In genomic region chr22:46514592-46515207, GRCh38 we compare ENCODE assay signal across 11 cellular contexts. TPM values are rescaled to one million over a fixed set of nuclear protein-coding genes. Genes with fewer than 3 reads are reported as not detected.
DNase-seq lines count a peak whose midpoint lies in the region; ATAC-seq, FAIRE-seq and TF ChIP-seq lines count a peak whose summit lies in the region.
"Had no signal": no experiment of that assay in that cellular context is flagged by ENCODE, and none has a peak within 500 bp of the region (broad histone marks: within the 10 kb centered on the region; RNA-seq: fewer than 3 reads in every experiment).

No MANE protein-coding gene starts in this region.

- POLR2A ChIA-PET in K562 (lab: Yijun Ruan, JAX), result no interaction called here

- no peaks in the 10 kb centered on the region for H4K20me1 ChIP-seq in K562 (replicated peaks; ENCODE audit: control insufficient read depth, insufficient read depth, low read length)

- CTCF ChIA-PET in K562 (lab: Yijun Ruan, JAX; ENCODE audit: low intra/inter-chr PET ratio), result no interaction called here

- no peak for TF ChIP-seq RAD21 in K562 (CRISPR knock-in tag; conservative IDR thresholded peaks at IDR 0.05 in 1 of 2, IDR thresholded peaks at IDR 0.05 in 1 of 2)

- in situ Hi-C loops in K562 (cut with MboI), result no loop called here

- BruUV-seq in K562 (replicated peaks; lab: Mats Ljungman, UMichigan), result no TSS peak

- H3K79me2 ChIP-seq in K562 (ENCODE audit: control insufficient read depth, insufficient read depth, low read length), result no peaks in the 10 kb centered on the region

- no peak for TF ChIP-seq POLR2A in K562 (conservative IDR thresholded peaks at IDR 0.05)

- H3K36me3 ChIP-seq in HUES64 (ENCODE audit: insufficient read depth, low read length), result no peaks in the 10 kb centered on the region
- no peaks in the 10 kb centered on the region for H3K36me3 ChIP-seq in K562 (ENCODE audit: control insufficient read depth, insufficient read depth, low read length)

- no peak for TF ChIP-seq EP300 in K562 (IDR thresholded peaks at IDR 0.05; ENCODE audit: low read length)

- H3K27me3 ChIP-seq in HUES64 (ENCODE audit: insufficient read depth, low read length) (no peaks in the 10 kb centered on the region), K562 (ENCODE audit: control insufficient read depth in 2 of 2, insufficient read depth in 2 of 2, low read length in 2 of 2) (peaks cover 13 to 72% of the 10 kb centered on the region in 2 experiments; a peak in 4 of 5 replicates)

- H3K4me3 ChIP-seq in HUES64 (ENCODE audit: low read length) (no peak overlapping the region), K562 (no peak overlapping the region)
- H3K4me3 ChIP-seq: psoas muscle had no signal

- peak overlapping the region; percentile 40; the same call in 1 of the 2 replicates for H3K9ac ChIP-seq in HUES64 (ENCODE audit: low read depth, low read length)
- no peak overlapping the region for H3K9ac ChIP-seq in K562 (ENCODE audit: insufficient read depth in 1 of 2, low read depth in 2 of 2, low read length in 2 of 2)

- DNase-seq in AG08395 (ENCODE audit: low spot score) (peak; percentile 80), K562 (ENCODE audit: extremely low read depth in 1 of 4, low spot score in 3 of 4) (no peak), iPS-NIHi11 (ENCODE audit: low spot score) (peak; percentile 46), NCI-H446 treated with DMSO at 0.1 percent for 48 hours (lab: John Stamatoyannopoulos, UW) (no peak), Kasumi-1 (lab: John Stamatoyannopoulos, UW) (no peak), kidney glomerular epithelial cell (lab: John Stamatoyannopoulos, UW) (no peak)
- DNase-seq: NCI-H345, SHP77 treated with DMSO at 0.1 percent for 48 hours had no signal

- no peak for FAIRE-seq in K562 (lab: Jason Lieb, UNC)

- H3K9me3 ChIP-seq in HUES64 (ENCODE audit: insufficient read depth, low read depth, low read length), result no peaks in the 10 kb centered on the region
- H3K9me3 ChIP-seq in K562 (replicated peaks; ENCODE audit: control insufficient read depth, insufficient read depth, low read depth, low read length), result no peaks in the 10 kb centered on the region
- H3K9me3 ChIP-seq: psoas muscle had no signal

- peak overlapping the region; percentile 36; the same call in 1 of the 2 replicates for H3K27ac ChIP-seq in HUES64 (ENCODE audit: low read depth, low read length)
- no peak overlapping the region for H3K27ac ChIP-seq in K562 (ENCODE audit: extremely low read depth, low read depth, low read length)
- H3K27ac ChIP-seq: psoas muscle had no signal

- no peak overlapping the region for H3K4me2 ChIP-seq in K562 (ENCODE audit: insufficient read depth, low read length)

- H3K4me1 ChIP-seq in HUES64 (ENCODE audit: insufficient read depth, low read length) (peaks cover 22% of the 10 kb centered on the region; the same call in 1 of the 2 replicates), K562 (replicated peaks in 1 of 2; ENCODE audit: control insufficient read depth in 2 of 2, insufficient read depth in 2 of 2, low read length in 2 of 2) (peaks cover 0 to 6% of the 10 kb centered on the region in 2 experiments; a peak in 2 of 5 replicates)
- H3K4me1 ChIP-seq: psoas muscle had no signal

- intact Hi-C loops in K562 (cut with micrococcal nuclease), result no loop called here

- no peak overlapping the region for H2AFZ ChIP-seq in K562 (ENCODE audit: low read depth, low read length)

- no peak for ATAC-seq in K562
- ATAC-seq in HG02938 (IDR thresholded peaks at IDR 0.05; ENCODE audit: unreplicated experiment), result no peak
- ATAC-seq: psoas muscle had no signal

- WGBS in HUES64, result 60% methylated on average over 16 of the region's 16 CpGs
- 2% methylated on average over 15 of the region's 16 CpGs for WGBS in K562 (ENCODE audit: insufficient coverage, low coverage, missing lambda C conversion rate)

- no peaks in the 10 kb centered on the region for H3K9me1 ChIP-seq in K562 (ENCODE audit: control insufficient read depth, insufficient read depth, low read length)

- no peak for TF ChIP-seq CTCF in K562 (IDR thresholded peaks at IDR 0.05 in 2 of 3, conservative IDR thresholded peaks at IDR 0.05 in 1 of 3; ENCODE audit: insufficient read depth in 2 of 3, low read depth in 1 of 3, low read length in 3 of 3)

TF ChIP-seq in K562, 482 proteins besides CTCF, POLR2A, EP300 and RAD21:
- no peak for TF ChIP-seq ELK3 (CRISPR knock-in tag; IDR thresholded peaks at IDR 0.05)
- TF ChIP-seq ZBTB43 (CRISPR knock-in tag; IDR thresholded peaks at IDR 0.05), result no peak
- TF ChIP-seq PRDM10 (IDR thresholded peaks at IDR 0.05; ENCODE audit: partially characterized antibody), result peak; percentile 21
- TF ChIP-seq NFE2 (IDR thresholded peaks at IDR 0.05; ENCODE audit: low read depth), result 0 out of 2 replicates have a peak, but pooled peaks have one; percentile 7
- no peak for TF ChIP-seq BRCA1 (IDR thresholded peaks at IDR 0.05)
- TF ChIP-seq BRCA1 (CRISPR knock-in tag; IDR thresholded peaks at IDR 0.05), result no peak
- TF ChIP-seq ZNF197 (CRISPR knock-in tag; IDR thresholded peaks at IDR 0.05; ENCODE audit: low read depth), result no peak
TF ChIP-seq in K562: peak in this region for 2.

RNA-seq across cellular contexts. Expression of gene CELSR1, which starts 22.7 kb away (rescaled TPM):
- 9.0 TPM for polyA plus RNA-seq in HUES64 (2013, experiment 1 of 2)
- 10.1 TPM for polyA plus RNA-seq in HUES64 (2013, experiment 2 of 2)
- total RNA-seq in K562 (2011; cell fraction: chromatin; rRNA removed; ENCODE audit: low replicate concordance), result 0.14 and 0.19 TPM in 2 replicates
- 0.13 and 0.33 TPM in 2 replicates for total RNA-seq in K562 (2011; cell fraction: nucleolus; rRNA removed)
- total RNA-seq in K562 (2011; cell fraction: nucleoplasm; rRNA removed), result not detected in 2 replicates
- not detected in 2 replicates for total RNA-seq in K562 (2014; rRNA removed)
- not detected in 2 replicates for total RNA-seq in K562 (2014; rRNA removed; fragmentation: Illumina TruSeq; extraction: Trizol)
- not detected in 2 replicates for total RNA-seq in K562 (2015; rRNA removed; fragmentation: Illumina TruSeq; extraction: Trizol)
- 0.04 and 0.09 TPM in 2 replicates for total RNA-seq in K562 (2021)
- polyA plus RNA-seq in K562 (2011; rRNA removed), result not detected in 2 replicates
- 0.01 and 0.03 TPM in 2 replicates for polyA plus RNA-seq in K562 (2011; cell fraction: cytosol; rRNA removed)
- 0.01 TPM in 1 of 2 replicates, not detected in the other for polyA plus RNA-seq in K562 (2011; cell fraction: nucleus; rRNA removed)
- 0.01 TPM in 2 replicates for polyA plus RNA-seq in K562 (2012)
- not detected in 2 replicates for polyA plus RNA-seq in K562 (2014; fragmentation: Illumina TruSeq; extraction: Trizol)
- polyA plus RNA-seq in K562 (2014; fragmentation: Nextera tagmentation; extraction: Ambion mirVana), result under 1 TPM in 1 of 2 experiments, not detected in 1; under 0.01 TPM
- not detected in 2 replicates for polyA plus RNA-seq in K562 (2014; rRNA removed)
- not detected in 2 replicates for polyA minus RNA-seq in K562 (2011; rRNA and poly(A)+ RNA removed)
- polyA minus RNA-seq in K562 (2011; cell fraction: cytosol; rRNA and poly(A)+ RNA removed), result not detected in 2 replicates
- polyA minus RNA-seq in K562 (2011; cell fraction: nucleus; rRNA and poly(A)+ RNA removed), result 0.13 TPM in 1 of 2 replicates, not detected in the other

Comparison
In these comparisons a context has a peak if more than half of its experiments do, and no peak if none do; other contexts are left out.
1. DNase-seq: peak in AG08395 (single experiment) and iPS-NIHi11 (single experiment); none in K562 (0 of 4), NCI-H446 treated with DMSO at 0.1 percent for 48 hours (single experiment), Kasumi-1 (0 of 2) and kidney glomerular epithelial cell (single experiment).